In genomic region chr2:64643838-64644219, GRCh38 we compare ENCODE assay signal across 7 cellular contexts. TPM values are rescaled to one million over a fixed set of nuclear protein-coding genes. Genes with fewer than 3 reads are reported as not detected.
DNase-seq lines count a peak whose midpoint lies in the region; ATAC-seq and TF ChIP-seq lines count a peak whose summit lies in the region.

No MANE protein-coding gene starts in this region.

- H3K36me3 Mint-ChIP-seq in stimulated activated naive B cell treated with anti-CD40 and anti-IgM and Interleukin-4, amounts not matched to agents 10 μg/mL and 1 μg/mL and 100 μg/mL, for 72 hours = peaks cover 0 to 4% of the 10 kb centered on the region in 2 donors

- 60 to 76% methylated on average over 4 to 5 of the region's 5 CpGs for WGBS in gastroesophageal sphincter (ENCODE audit: low coverage in 1 of 2), 2 donors

- DNase-seq in HCT116 (ENCODE audit: low read depth, low spot score) (no peak), SIG-M5 treated with dmso at 0.1 percent for 504 hours (lab: John Stamatoyannopoulos, UW; ENCODE audit: unreplicated experiment) (no peak), NCI-H146 (lab: John Stamatoyannopoulos, UW) (no peak)
- no peak for DNase-seq in stimulated activated naive B cell treated with anti-CD40 and anti-IgM and Interleukin-4, amounts not matched to agents 10 μg/mL and 1 μg/mL and 100 μg/mL, for 72 hours

- CTCF ChIA-PET in HCT116 (lab: Charles Lee) = interaction anchor here (0.9 to 3.7 kb wide), 2 partner anchors 11 to 215 kb away, joined by 3 to 25 read pairs; partner anchors contain the start of gene SERTAD2

- no peaks in the 10 kb centered on the region for H3K9me3 Mint-ChIP-seq in stimulated activated naive B cell treated with anti-CD40 and anti-IgM and Interleukin-4, amounts not matched to agents 10 μg/mL and 1 μg/mL and 100 μg/mL, for 72 hours

- H3K79me2 ChIP-seq in HCT116 (ENCODE audit: insufficient read depth, low read length) (peaks cover 100% of the 10 kb centered on the region), SU-DHL-6 (ENCODE audit: insufficient read depth, low read length) (peaks cover 99% of the 10 kb centered on the region)

- TF ChIP-seq CTCF in HCT116 (IDR thresholded peaks at IDR 0.05 in 2 of 3, conservative IDR thresholded peaks at IDR 0.05 in 1 of 3; ENCODE audit: borderline replicate concordance in 1 of 3, insufficient read depth in 1 of 3, low read depth in 2 of 3, low read length in 2 of 3) (no peak), SU-DHL-6 (IDR thresholded peaks at IDR 0.05; ENCODE audit: insufficient read depth, low read length, poor library complexity, severe bottlenecking) (no peak), gastroesophageal sphincter (IDR thresholded peaks at IDR 0.05) (no peak)

- H3K9ac ChIP-seq in HCT116 (ENCODE audit: low read length) = peak overlapping the region; percentile 75
- peak overlapping the region; percentile 58 for H3K9ac ChIP-seq in SU-DHL-6 (ENCODE audit: low read length)

- H3K27me3 Mint-ChIP-seq in stimulated activated naive B cell treated with anti-CD40 and anti-IgM and Interleukin-4, amounts not matched to agents 10 μg/mL and 1 μg/mL and 100 μg/mL, for 72 hours = no peaks in the 10 kb centered on the region

- no peaks in the 10 kb centered on the region for H3K36me3 ChIP-seq in HCT116 (ENCODE audit: control insufficient read depth in 1 of 2, insufficient read depth in 2 of 2, low read length in 2 of 2)
- no peaks in the 10 kb centered on the region for H3K36me3 ChIP-seq in SU-DHL-6 (ENCODE audit: low read length)
- no peaks in the 10 kb centered on the region for H3K36me3 ChIP-seq in gastroesophageal sphincter

- peaks cover 84% of the 10 kb centered on the region for H3F3A ChIP-seq in SU-DHL-6 (ENCODE audit: insufficient read depth)

- POLR2A ChIA-PET in HCT116 (lab: Charles Lee) = interaction anchor here (1.2 to 2.6 kb wide), 4 partner anchors 10 to 223 kb away, joined by 3 to 13 read pairs (median 8); partner anchors contain the start of gene SERTAD2

- H3K27me3 ChIP-seq in HCT116 (ENCODE audit: insufficient read depth, low read length) = no peaks in the 10 kb centered on the region
- H3K27me3 ChIP-seq in SU-DHL-6 (ENCODE audit: low read length) = no peaks in the 10 kb centered on the region
- H3K27me3 ChIP-seq in gastroesophageal sphincter = no peaks in the 10 kb centered on the region

- H3K4me1 Mint-ChIP-seq in stimulated activated naive B cell treated with anti-CD40 and anti-IgM and Interleukin-4, amounts not matched to agents 10 μg/mL and 1 μg/mL and 100 μg/mL, for 72 hours = peaks cover 58 to 85% of the 10 kb centered on the region in 2 donors

- no peak overlapping the region for H2AFZ ChIP-seq in HCT116 (ENCODE audit: low read depth, low read length, poor library complexity, severe bottlenecking)
- no peak overlapping the region for H2AFZ ChIP-seq in SU-DHL-6 (ENCODE audit: low read depth, low read length, severe bottlenecking)

- peak overlapping the region; percentile 89 to 93 for H3K4me3 Mint-ChIP-seq in stimulated activated naive B cell treated with anti-CD40 and anti-IgM and Interleukin-4, amounts not matched to agents 10 μg/mL and 1 μg/mL and 100 μg/mL, for 72 hours

- TF ChIP-seq EP300 in gastroesophageal sphincter (IDR thresholded peaks at IDR 0.05) = no peak

- H3K4me2 ChIP-seq in HCT116 (ENCODE audit: low read length) (peak overlapping the region; percentile 88), SU-DHL-6 (ENCODE audit: low read depth, low read length, poor library complexity, severe bottlenecking) (peak overlapping the region; percentile 96)

- H3K4me3 ChIP-seq in HCT116 (replicated peaks in 1 of 2; ENCODE audit: low read depth in 1 of 2, low read length in 2 of 2) (peak overlapping the region; percentile 46 to 57), SU-DHL-6 (ENCODE audit: insufficient read depth, low read length, poor library complexity, severe bottlenecking) (peak overlapping the region; percentile 50), gastroesophageal sphincter (peak overlapping the region in 1 of 2 donors; percentile 49)

- peak overlapping the region; percentile 95 for H3K27ac ChIP-seq in HCT116 (ENCODE audit: low read depth, low read length)
- peak overlapping the region; percentile 95 for H3K27ac ChIP-seq in SU-DHL-6 (ENCODE audit: low read depth, low read length)
- H3K27ac ChIP-seq in gastroesophageal sphincter = peak overlapping the region; percentile 82 to 88 (median 86)

- no TSS peak for BruUV-seq in HCT116 (replicated peaks; lab: Mats Ljungman, UMichigan)

- H4K20me1 ChIP-seq in HCT116 (ENCODE audit: insufficient read depth) (peaks cover 11% of the 10 kb centered on the region; the same call in 1 of the 2 replicates), SU-DHL-6 (ENCODE audit: low read depth, low read length) (peaks cover 15% of the 10 kb centered on the region)

- H3K9me3 ChIP-seq in HCT116 (ENCODE audit: control insufficient read depth in 1 of 2, insufficient read depth in 1 of 2, low read depth in 1 of 2, low read length in 2 of 2) (no peaks in the 10 kb centered on the region), SU-DHL-6 (ENCODE audit: insufficient read depth, low read length) (no peaks in the 10 kb centered on the region), gastroesophageal sphincter (no peaks in the 10 kb centered on the region)

- intact Hi-C loops in HCT116 (cut with micrococcal nuclease) = loop anchor here (5.0 kb wide), 1 partner anchor 122 kb away; the partner anchor contains the start of gene AFTPH

- ATAC-seq in HCT116 = peak; percentile 26
- no peak for ATAC-seq in gastroesophageal sphincter
- peak in 1 of 2 donors; percentile 7 for ATAC-seq in stimulated activated naive B cell treated with anti-CD40 and anti-IgM and Interleukin-4, amounts not matched to agents 10 μg/mL and 1 μg/mL and 100 μg/mL, for 72 hours (replicated peaks)
- ATAC-seq in GM19397 (IDR thresholded peaks at IDR 0.05; ENCODE audit: unreplicated experiment) = no peak

- peak overlapping the region; percentile 98 for H3K27ac Mint-ChIP-seq in stimulated activated naive B cell treated with anti-CD40 and anti-IgM and Interleukin-4, amounts not matched to agents 10 μg/mL and 1 μg/mL and 100 μg/mL, for 72 hours

- no peak for TF ChIP-seq RAD21 in HCT116 (IDR thresholded peaks at IDR 0.05; ENCODE audit: low read depth)

- TF ChIP-seq POLR2A in HCT116 (IDR thresholded peaks at IDR 0.05; ENCODE audit: borderline replicate concordance, extremely low read depth, insufficient read depth, insufficient read length) (no peak), gastroesophageal sphincter (IDR thresholded peaks at IDR 0.05) (no peak)

- RAD21 ChIA-PET in HCT116 (lab: Charles Lee; ENCODE audit: low non-redundant PET in 1 of 2, low total read pairs in 2 of 2, uncharacterized antibody in 2 of 2, unreplicated experiment in 2 of 2) = interaction anchor here in 1 of 2 experiments (1.8 to 1.9 kb wide), 2 partner anchors 10 to 107 kb away, joined by 4 to 6 read pairs; partner anchors contain the start of gene SERTAD2

- peaks cover 70 to 100% of the 10 kb centered on the region in 2 experiments for H3K4me1 ChIP-seq in HCT116 (ENCODE audit: control insufficient read depth in 1 of 2, insufficient read depth in 2 of 2, low read length in 2 of 2)
- H3K4me1 ChIP-seq in gastroesophageal sphincter = peaks cover 5 to 90% (median 6%) of the 10 kb centered on the region in 3 donors

- no peaks in the 10 kb centered on the region for H3K9me2 ChIP-seq in HCT116 (ENCODE audit: insufficient read depth)
- no peaks in the 10 kb centered on the region for H3K9me2 ChIP-seq in SU-DHL-6 (replicated peaks; ENCODE audit: insufficient read depth, low read length)

TF ChIP-seq in HCT116, 20 proteins besides CTCF, POLR2A, EP300 and RAD21:
- TF ChIP-seq SIN3A (IDR thresholded peaks at IDR 0.05; ENCODE audit: low read depth) (no peak), MAX (IDR thresholded peaks at IDR 0.05) (peak; percentile 40; the same call in 1 of the 2 replicates), ZFX (IDR thresholded peaks at IDR 0.05) (0 out of 2 replicates have a peak, but pooled peaks have one; percentile 10)

RNA-seq across cellular contexts. Expression of gene SERTAD2, which starts 9.9 kb away (rescaled TPM):
- total RNA-seq in HCT116 (2021; ENCODE audit: unreplicated experiment) (80.1 TPM), gastroesophageal sphincter (10 to 100 TPM; 13.9 to 18.5 (median 15.6) TPM)
- 62.0 and 63.9 TPM in 2 replicates for polyA plus RNA-seq in HCT116 (2012)
